Comparison of ENCODE assay signal across 8 cellular contexts in the genomic region with DNA sequence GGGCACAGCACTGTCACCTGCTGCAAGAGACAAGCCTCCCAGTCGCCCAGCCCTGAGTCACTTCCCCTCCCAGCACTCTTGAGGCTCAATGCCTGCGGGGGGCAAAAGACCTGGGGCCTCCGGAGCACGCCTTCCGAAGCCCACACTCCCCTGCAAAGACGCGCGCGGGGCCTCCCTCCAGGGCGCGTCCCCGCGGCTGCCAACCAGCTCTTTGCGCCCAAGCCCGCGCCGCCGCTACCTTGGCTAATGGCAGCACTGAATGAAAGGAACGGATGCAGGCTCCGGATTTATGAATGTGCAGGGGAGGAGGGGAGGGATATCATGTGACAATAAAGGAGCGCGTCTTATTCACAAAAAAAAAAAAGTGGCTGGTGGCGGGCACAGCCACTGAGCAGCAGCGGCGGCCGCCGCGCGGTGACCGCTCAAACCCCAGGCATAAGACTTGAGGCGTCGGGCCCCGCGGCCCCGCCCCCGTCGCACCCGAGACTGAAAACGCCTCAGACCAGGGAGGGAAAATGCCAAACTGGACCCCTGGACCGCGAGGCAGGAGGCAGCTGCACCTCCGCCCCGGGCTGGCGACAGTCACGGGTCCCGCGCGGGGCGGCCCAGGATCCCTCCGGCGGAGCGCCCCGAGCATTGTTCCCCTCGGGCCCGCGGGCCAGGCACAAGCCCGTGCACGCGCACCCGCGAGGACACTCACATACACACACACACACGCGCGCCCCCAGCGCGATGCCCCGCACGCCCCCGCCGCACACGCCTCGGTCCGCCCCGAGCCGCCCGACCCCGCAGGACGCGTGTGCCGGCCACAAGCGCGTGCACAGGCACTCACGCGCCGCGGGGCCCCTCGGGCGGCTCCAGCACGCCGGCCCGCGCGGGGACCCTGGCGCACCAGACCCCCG. TPM values are rescaled to one million over a fixed set of nuclear protein-coding genes. Genes with fewer than 3 reads are reported as not detected.
DNase-seq lines count a peak whose midpoint lies in the region; ATAC-seq and TF ChIP-seq lines count a peak whose summit lies in the region.

No MANE protein-coding gene starts in this region.

- peak overlapping the region; percentile 88 for H3K4me3 Mint-ChIP-seq in activated CD8-positive, alpha-beta T cell treated with anti-CD3 and anti-CD28 coated beads for 36 hours
- H3K4me3 Mint-ChIP-seq in endodermal cell, result peak overlapping the region; percentile 95
- H3K4me3 Mint-ChIP-seq in mesothelial cell of epicardium, result peak overlapping the region; percentile 94

- H3K36me3 ChIP-seq in endodermal cell (ENCODE audit: control insufficient read depth, insufficient read depth, low read length), result peaks cover 24% of the 10 kb centered on the region

- intact Hi-C loops in activated CD8-positive, alpha-beta T cell treated with anti-CD3 and anti-CD28 coated beads for 36 hours (cut with micrococcal nuclease), result loop anchor here (2.0 kb wide), 1 partner anchor 48 kb away; no protein-coding TSS in a partner anchor

- H3K9ac ChIP-seq in endodermal cell (ENCODE audit: extremely low read depth, low read length, poor library complexity, severe bottlenecking), result peak overlapping the region; percentile 85

- H3K9me3 ChIP-seq in endodermal cell (ENCODE audit: control insufficient read depth, low read length), result no peaks in the 10 kb centered on the region

- H3K36me3 Mint-ChIP-seq in activated CD8-positive, alpha-beta T cell treated with anti-CD3 and anti-CD28 coated beads for 36 hours (ENCODE audit: low read depth), result no peaks in the 10 kb centered on the region
- H3K36me3 Mint-ChIP-seq in endodermal cell (ENCODE audit: low read depth) (peaks cover 2% of the 10 kb centered on the region), mesothelial cell of epicardium (no peaks in the 10 kb centered on the region)

- peaks cover 19% of the 10 kb centered on the region for H3K4me1 ChIP-seq in endodermal cell (ENCODE audit: control insufficient read depth, insufficient read depth, low read length)

- peak; percentile 54 for DNase-seq in AG10803 (ENCODE audit: low read depth)
- DNase-seq in GM19238 (ENCODE audit: insufficient read length, low spot score), result peak; percentile 16
- DNase-seq in NCI-H748 treated with DMSO at 0.1 percent for 48 hours (lab: John Stamatoyannopoulos, UW), result peak; percentile 39
- peak; percentile 82 for DNase-seq in activated CD8-positive, alpha-beta T cell treated with anti-CD3 and anti-CD28 coated beads for 36 hours
- DNase-seq in endodermal cell, result peak; percentile 80
- DNase-seq in mesothelial cell of epicardium (ENCODE audit: low spot score in 2 of 2, unreplicated experiment in 2 of 2), result peak; percentile 40 to 58
- DNase-seq in stimulated activated CD8-positive, alpha-beta memory T cell treated with anti-CD3 and anti-CD28 coated beads, Interleukin-15, amount 100 ng/mL, for 48 hours (ENCODE audit: low read depth in 2 of 2), result peak; percentile 42 to 53

- peak overlapping the region; percentile 52 for H3K27ac Mint-ChIP-seq in activated CD8-positive, alpha-beta T cell treated with anti-CD3 and anti-CD28 coated beads for 36 hours
- H3K27ac Mint-ChIP-seq in endodermal cell, result peak overlapping the region; percentile 66
- H3K27ac Mint-ChIP-seq in mesothelial cell of epicardium, result peak overlapping the region; percentile 43

- H3K4me1 Mint-ChIP-seq in activated CD8-positive, alpha-beta T cell treated with anti-CD3 and anti-CD28 coated beads for 36 hours (ENCODE audit: low read depth), result peaks cover 3% of the 10 kb centered on the region
- H3K4me1 Mint-ChIP-seq in endodermal cell (peaks cover 28% of the 10 kb centered on the region), mesothelial cell of epicardium (peaks cover 13% of the 10 kb centered on the region)

- no peak for TF ChIP-seq CTCF in AG10803 (conservative IDR thresholded peaks at IDR 0.05; ENCODE audit: low read length)
- no peak for TF ChIP-seq CTCF in activated CD8-positive, alpha-beta T cell treated with anti-CD3 and anti-CD28 coated beads for 36 hours (IDR thresholded peaks at IDR 0.05)
- no peak for TF ChIP-seq CTCF in endodermal cell (conservative IDR thresholded peaks at IDR 0.05)
- TF ChIP-seq CTCF in mesothelial cell of epicardium (IDR thresholded peaks at IDR 0.05; ENCODE audit: unreplicated experiment), result no peak

- CTCF ChIA-PET in activated CD8-positive, alpha-beta T cell treated with anti-CD3 and anti-CD28 coated beads for 36 hours (lab: Charles Lee), result interaction anchor here (0.9 to 1.2 kb wide), 3 partner anchors 72 to 121 kb away, joined by 3 read pairs; no protein-coding TSS in a partner anchor

- peak; percentile 30 for ATAC-seq in HG03520 (IDR thresholded peaks at IDR 0.05; ENCODE audit: unreplicated experiment)
- ATAC-seq in activated CD8-positive, alpha-beta T cell treated with anti-CD3 and anti-CD28 coated beads for 36 hours, result peak; percentile 65

- POLR2A ChIA-PET in activated CD8-positive, alpha-beta T cell treated with anti-CD3 and anti-CD28 coated beads for 36 hours (lab: Charles Lee), result interaction anchor here (0.7 to 1.8 kb wide), 5 partner anchors 14 to 375 kb away, joined by 3 to 4 read pairs (median 3); partner anchors contain the start of genes CEP68 and RAB1A

- WGBS in endodermal cell (ENCODE audit: insufficient coverage in 1 of 2, insufficient read length in 1 of 2), 2 experiments, result 0 to 2% methylated on average over 20 to 95 of the region's 95 CpGs

- H3K27me3 ChIP-seq in endodermal cell (ENCODE audit: control insufficient read depth, insufficient read depth, low read length, poor library complexity, severe bottlenecking), result no peaks in the 10 kb centered on the region

- H3K4me3 ChIP-seq in AG10803 (ENCODE audit: low read length) (peak overlapping the region; percentile 85), endodermal cell (ENCODE audit: low read length) (peak overlapping the region; percentile 89)

- H3K27me3 Mint-ChIP-seq in activated CD8-positive, alpha-beta T cell treated with anti-CD3 and anti-CD28 coated beads for 36 hours, result peaks cover 38% of the 10 kb centered on the region
- H3K27me3 Mint-ChIP-seq in endodermal cell (ENCODE audit: insufficient read depth) (peaks cover 4% of the 10 kb centered on the region), mesothelial cell of epicardium (ENCODE audit: low read depth) (no peaks in the 10 kb centered on the region)

- no peaks in the 10 kb centered on the region for H3K9me3 Mint-ChIP-seq in activated CD8-positive, alpha-beta T cell treated with anti-CD3 and anti-CD28 coated beads for 36 hours
- no peaks in the 10 kb centered on the region for H3K9me3 Mint-ChIP-seq in endodermal cell
- H3K9me3 Mint-ChIP-seq in mesothelial cell of epicardium, result no peaks in the 10 kb centered on the region

- H3K27ac ChIP-seq in endodermal cell (ENCODE audit: low read depth, low read length), result peak overlapping the region; percentile 75

RNA-seq across cellular contexts. Expression of gene SPRED2, which starts 1.6 kb away (rescaled TPM):
- 1 to 10 TPM; 5.9 to 6.7 TPM for total RNA-seq in activated CD8-positive, alpha-beta T cell treated with anti-CD3 and anti-CD28 coated beads for 36 hours
- total RNA-seq in endodermal cell (10 to 100 TPM; 60.3 to 70.1 TPM), mesothelial cell of epicardium (31.5 to 32.2 TPM (median 32.0 TPM) in 3 replicates)
- polyA plus RNA-seq in endodermal cell (2013, experiment 1 of 2), result 29.4 TPM
- polyA plus RNA-seq in endodermal cell (2013, experiment 2 of 2), result 27.9 TPM

Comparison
In these comparisons a context has a peak if more than half of its experiments do, and no peak if none do; other contexts are left out.
1. Peak in every context shown above with its lines: DNase-seq, ATAC-seq, H3K4me3 ChIP-seq and H3K27ac ChIP-seq.
2. DNase-seq: peak in every context shown above with its lines; median percentile 82 in activated CD8-positive, alpha-beta T cell treated with anti-CD3 and anti-CD28 coated beads for 36 hours; 80 in endodermal cell; 54 in AG10803; 49 in mesothelial cell of epicardium; 48 in stimulated activated CD8-positive, alpha-beta memory T cell treated with anti-CD3 and anti-CD28 coated beads, Interleukin-15, amount 100 ng/mL, for 48 hours; 39 in NCI-H748 treated with DMSO at 0.1 percent for 48 hours; 16 in GM19238.